1 cellular context compared by ENCODE assay signal in the genomic region with DNA sequence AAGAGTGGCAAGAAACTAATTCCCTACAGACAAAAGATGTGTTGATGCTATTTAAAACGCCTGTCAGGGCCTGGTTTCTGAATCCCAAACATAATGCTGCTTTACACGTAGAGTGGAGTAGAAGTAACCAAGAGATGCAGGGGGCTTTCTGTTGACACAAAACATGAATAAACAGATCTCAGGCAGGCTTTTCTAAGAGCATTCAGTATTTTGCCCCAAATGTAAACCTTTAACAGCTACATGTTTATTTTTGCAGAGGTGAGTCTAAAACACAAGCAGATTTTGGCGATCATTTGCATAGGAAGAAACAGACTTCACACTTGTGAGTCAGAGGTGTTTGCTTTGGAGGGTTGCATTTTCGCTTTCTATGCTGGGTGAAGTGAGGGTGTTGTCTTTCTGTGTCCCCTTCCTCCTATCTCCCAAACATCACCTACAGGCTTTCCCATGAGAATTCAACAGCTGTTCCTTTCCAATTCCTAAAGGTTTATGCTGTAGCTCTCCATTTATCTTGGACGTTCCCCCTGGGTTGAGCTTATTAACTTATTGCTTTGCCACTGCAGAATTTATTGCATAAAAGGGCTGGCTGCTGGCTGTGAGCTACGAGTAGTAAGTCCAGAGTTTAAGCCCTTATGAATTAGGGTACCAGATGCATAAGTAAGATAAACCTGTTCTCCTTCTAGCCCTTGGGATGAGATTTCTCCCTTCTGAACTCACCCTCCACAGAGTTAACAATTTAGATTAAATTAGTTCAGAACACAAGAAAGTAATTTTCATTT.
TF ChIP-seq lines count a peak whose summit lies in the region.

No MANE protein-coding gene starts in this region.

TF ChIP-seq in GM12878, 131 proteins besides CTCF, POLR2A, EP300 and RAD21 (continued from another document and continues in another):
- TF ChIP-seq PBX3 (IDR thresholded peaks at IDR 0.05; ENCODE audit: insufficient replicate concordance, low read depth, low read length) (no peak), IKZF1 (conservative IDR thresholded peaks at IDR 0.05) (no peak; the same call in 1 of the 2 replicates), MEF2B (IDR thresholded peaks at IDR 0.05; ENCODE audit: partially characterized antibody, poor library complexity, severe bottlenecking) (peak; percentile 62), TCF7 (IDR thresholded peaks at IDR 0.05; ENCODE audit: borderline replicate concordance) (no peak), RAD51 (IDR thresholded peaks at IDR 0.05) (no peak), POLR2AphosphoS2 (IDR thresholded peaks at IDR 0.05; ENCODE audit: low read depth, low read length) (no peak), PAX5 (IDR thresholded peaks at IDR 0.05; ENCODE audit: borderline replicate concordance, low read depth, low read length) (peak; percentile 36; the same call in 1 of the 2 replicates), CREM (IDR thresholded peaks at IDR 0.05; ENCODE audit: low read depth) (no peak), ATF2 (IDR thresholded peaks at IDR 0.05; ENCODE audit: low read length) (peak; percentile 79), HDGF (IDR thresholded peaks at IDR 0.05) (0 out of 2 replicates have a peak, but pooled peaks have one; percentile 25), ZNF622 (IDR thresholded peaks at IDR 0.05) (no peak), MLLT1 (IDR thresholded peaks at IDR 0.05) (no peak), FOXK2 (IDR thresholded peaks at IDR 0.05) (peak; percentile 60), CBFB (IDR thresholded peaks at IDR 0.05; ENCODE audit: low read depth) (no peak), CEBPB (IDR thresholded peaks at IDR 0.05; ENCODE audit: borderline replicate concordance in 1 of 2, low read depth in 2 of 2, low read length in 2 of 2) (no peak), MXI1 (IDR thresholded peaks at IDR 0.05; ENCODE audit: low read depth, low read length) (no peak), SREBF2 (IDR thresholded peaks at IDR 0.05; ENCODE audit: low read length) (no peak), STAT3 (IDR thresholded peaks at IDR 0.05; ENCODE audit: low read depth, low read length) (0 out of 2 replicates have a peak, but pooled peaks have one; percentile 26), IRF5 (IDR thresholded peaks at IDR 0.05; ENCODE audit: borderline replicate concordance) (no peak), NFIC (IDR thresholded peaks at IDR 0.05; ENCODE audit: low read depth, low read length) (peak; percentile 71; the same call in 1 of the 2 replicates), ZBTB40 (IDR thresholded peaks at IDR 0.05; ENCODE audit: borderline replicate concordance) (no peak), NBN (IDR thresholded peaks at IDR 0.05) (no peak), RBBP5 (conservative IDR thresholded peaks at IDR 0.05) (0 out of 2 replicates have a peak, but pooled peaks have one; percentile 22), HDAC6 (IDR thresholded peaks at IDR 0.05; ENCODE audit: unreplicated experiment) (no peak), BRCA1 (IDR thresholded peaks at IDR 0.05; ENCODE audit: low read depth, low read length) (no peak), MYC (IDR thresholded peaks at IDR 0.05; ENCODE audit: insufficient read depth, insufficient read length, insufficient replicate concordance, low read length, severe bottlenecking) (no peak), PAX8 (IDR thresholded peaks at IDR 0.05) (no peak), ATF7 (IDR thresholded peaks at IDR 0.05; ENCODE audit: low read depth) (peak; percentile 70; the same call in 1 of the 2 replicates), CHD4 (IDR thresholded peaks at IDR 0.05) (no peak), BHLHE40 (IDR thresholded peaks at IDR 0.05; ENCODE audit: borderline replicate concordance in 1 of 2, low read depth in 2 of 2, low read length in 1 of 2) (peak in 1 of 2 experiments; percentile 14; a peak in 1 of 4 replicates), ESRRA (IDR thresholded peaks at IDR 0.05; ENCODE audit: low read length) (no peak), POLR2AphosphoS5 (IDR thresholded peaks at IDR 0.05; ENCODE audit: low read length) (peak; percentile 51; the same call in 1 of the 2 replicates), SP1 (IDR thresholded peaks at IDR 0.05; ENCODE audit: low read depth, low read length) (peak; percentile 26), YBX1 (IDR thresholded peaks at IDR 0.05) (no peak), MTA2 (IDR thresholded peaks at IDR 0.05; ENCODE audit: low read depth) (peak; percentile 40; the same call in 1 of the 2 replicates), SUPT20H (IDR thresholded peaks at IDR 0.05; ENCODE audit: borderline replicate concordance, control insufficient read depth, low read depth, low read length) (no peak), JUND (IDR thresholded peaks at IDR 0.05; ENCODE audit: low read depth, low read length) (peak; percentile 28; the same call in 1 of the 2 replicates), EED (IDR thresholded peaks at IDR 0.05; ENCODE audit: low read depth) (no peak), SUZ12 (IDR thresholded peaks at IDR 0.05; ENCODE audit: unreplicated experiment) (no peak), JUNB (IDR thresholded peaks at IDR 0.05) (peak; percentile 13; the same call in 1 of the 2 replicates), NR2C1 (IDR thresholded peaks at IDR 0.05) (no peak), RELB (IDR thresholded peaks at IDR 0.05; ENCODE audit: low read depth) (peak; percentile 61; the same call in 1 of the 2 replicates), NR2C2 (IDR thresholded peaks at IDR 0.05; ENCODE audit: borderline replicate concordance, control insufficient read depth, insufficient read length, low read depth) (no peak), IKZF2 (IDR thresholded peaks at IDR 0.05) (peak; percentile 43 to 46; a peak in 3 of 4 replicates), HCFC1 (IDR thresholded peaks at IDR 0.05; ENCODE audit: low read length) (no peak), TCF12 (IDR thresholded peaks at IDR 0.05; ENCODE audit: low read depth, low read length) (no peak)
- TF ChIP-seq, protein P1, sequence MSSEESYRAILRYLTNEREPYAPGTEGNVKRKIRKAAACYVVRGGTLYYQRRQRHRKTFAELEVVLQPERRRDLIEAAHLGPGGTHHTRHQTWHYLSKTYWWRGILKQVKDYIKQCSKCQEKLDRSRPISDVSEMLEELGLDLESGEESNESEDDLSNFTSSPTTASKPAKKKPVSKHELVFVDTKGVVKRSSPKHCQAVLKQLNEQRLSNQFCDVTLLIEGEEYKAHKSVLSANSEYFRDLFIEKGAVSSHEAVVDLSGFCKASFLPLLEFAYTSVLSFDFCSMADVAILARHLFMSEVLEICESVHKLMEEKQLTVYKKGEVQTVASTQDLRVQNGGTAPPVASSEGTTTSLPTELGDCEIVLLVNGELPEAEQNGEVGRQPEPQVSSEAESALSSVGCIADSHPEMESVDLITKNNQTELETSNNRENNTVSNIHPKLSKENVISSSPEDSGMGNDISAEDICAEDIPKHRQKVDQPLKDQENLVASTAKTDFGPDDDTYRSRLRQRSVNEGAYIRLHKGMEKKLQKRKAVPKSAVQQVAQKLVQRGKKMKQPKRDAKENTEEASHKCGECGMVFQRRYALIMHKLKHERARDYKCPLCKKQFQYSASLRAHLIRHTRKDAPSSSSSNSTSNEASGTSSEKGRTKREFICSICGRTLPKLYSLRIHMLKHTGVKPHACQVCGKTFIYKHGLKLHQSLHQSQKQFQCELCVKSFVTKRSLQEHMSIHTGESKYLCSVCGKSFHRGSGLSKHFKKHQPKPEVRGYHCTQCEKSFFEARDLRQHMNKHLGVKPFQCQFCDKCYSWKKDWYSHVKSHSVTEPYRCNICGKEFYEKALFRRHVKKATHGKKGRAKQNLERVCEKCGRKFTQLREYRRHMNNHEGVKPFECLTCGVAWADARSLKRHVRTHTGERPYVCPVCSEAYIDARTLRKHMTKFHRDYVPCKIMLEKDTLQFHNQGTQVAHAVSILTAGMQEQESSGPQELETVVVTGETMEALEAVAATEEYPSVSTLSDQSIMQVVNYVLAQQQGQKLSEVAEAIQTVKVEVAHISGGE (CRISPR knock-in tag; IDR thresholded peaks at IDR 0.05): no peak
- TF ChIP-seq, protein P2, sequence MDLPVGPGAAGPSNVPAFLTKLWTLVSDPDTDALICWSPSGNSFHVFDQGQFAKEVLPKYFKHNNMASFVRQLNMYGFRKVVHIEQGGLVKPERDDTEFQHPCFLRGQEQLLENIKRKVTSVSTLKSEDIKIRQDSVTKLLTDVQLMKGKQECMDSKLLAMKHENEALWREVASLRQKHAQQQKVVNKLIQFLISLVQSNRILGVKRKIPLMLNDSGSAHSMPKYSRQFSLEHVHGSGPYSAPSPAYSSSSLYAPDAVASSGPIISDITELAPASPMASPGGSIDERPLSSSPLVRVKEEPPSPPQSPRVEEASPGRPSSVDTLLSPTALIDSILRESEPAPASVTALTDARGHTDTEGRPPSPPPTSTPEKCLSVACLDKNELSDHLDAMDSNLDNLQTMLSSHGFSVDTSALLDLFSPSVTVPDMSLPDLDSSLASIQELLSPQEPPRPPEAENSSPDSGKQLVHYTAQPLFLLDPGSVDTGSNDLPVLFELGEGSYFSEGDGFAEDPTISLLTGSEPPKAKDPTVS (IDR thresholded peaks at IDR 0.05; ENCODE audit: low read depth, low read length): no peak
